In the genomic region with DNA sequence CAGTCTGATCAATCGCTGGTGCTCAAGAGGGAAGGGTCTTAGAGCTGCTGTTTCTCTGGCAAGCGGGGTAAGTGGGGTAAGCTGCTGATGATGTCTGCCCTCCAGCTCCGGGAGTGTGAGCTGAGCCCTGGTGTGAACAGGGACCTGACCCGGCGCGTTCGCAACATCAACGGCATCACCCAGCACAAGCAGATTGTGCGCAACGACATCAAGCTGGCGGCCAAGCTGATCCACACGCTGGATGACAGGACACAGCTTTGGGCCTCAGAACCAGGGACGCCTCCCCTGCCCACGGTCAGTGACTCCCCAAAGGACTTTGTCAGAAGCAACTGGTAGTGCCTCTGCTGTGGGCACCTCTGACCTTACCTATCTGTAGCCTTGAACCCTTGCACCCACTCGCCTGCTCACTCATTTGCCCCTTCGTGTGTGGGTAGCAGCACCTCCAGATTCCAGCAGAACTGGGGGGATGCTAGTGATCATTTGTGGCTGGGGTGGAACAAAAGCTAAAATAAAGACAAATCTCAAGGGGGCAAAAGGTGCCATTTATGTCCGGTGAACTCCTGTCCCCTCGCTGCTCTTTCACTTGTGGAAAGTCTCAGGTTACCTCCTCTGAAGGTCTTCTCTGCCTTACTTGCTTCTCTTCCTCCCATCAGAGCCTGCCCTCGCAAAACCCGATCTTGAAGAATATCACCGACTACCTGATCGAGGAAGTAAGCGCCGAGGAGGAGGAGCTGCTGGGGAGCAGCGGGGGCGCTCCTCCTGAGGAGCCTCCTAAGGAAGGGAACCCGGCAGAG, we compare ENCODE assay signal across 16 cellular contexts. TPM values are rescaled to one million over a fixed set of nuclear protein-coding genes. Genes with fewer than 3 reads are reported as not detected.
A peak's percentile ranks its signal among the peaks of the same experiment; 100 is the strongest.
DNase-seq lines count a peak whose midpoint lies in the region; ATAC-seq and TF ChIP-seq lines count a peak whose summit lies in the region.
"Had no signal": no experiment of that assay in that cellular context is flagged by ENCODE, and none has a peak within 500 bp of the region (broad histone marks: within the 10 kb centered on the region; RNA-seq: fewer than 3 reads in every experiment).

No MANE protein-coding gene starts in this region.

- H2AFZ ChIP-seq in H9 (ENCODE audit: low read length) (no peak overlapping the region), smooth muscle cell (ENCODE audit: low read depth) (no peak overlapping the region)

- H3K9ac ChIP-seq in H9 (ENCODE audit: extremely low read depth, insufficient read length, low read length): no peak overlapping the region
- no peak overlapping the region for H3K9ac ChIP-seq in smooth muscle cell (ENCODE audit: low read depth)

- H3T11ph ChIP-seq in H9 (ENCODE audit: low read length): no peak overlapping the region

- peak overlapping the region; percentile 54 for H3K4me3 Mint-ChIP-seq in T-helper 1 cell treated with Interleukin-12 subunit alpha and Interleukin-12 subunit beta and Interleukin-4 antibody, amounts not matched to agents 30 μg/mL and 1 μg/mL, for 36 hours
- H3K4me3 Mint-ChIP-seq in H9: peak overlapping the region in 1 of 2 experiments; percentile 69; a peak in 2 of 5 replicates
- peak overlapping the region; percentile 68 for H3K4me3 Mint-ChIP-seq in activated naive CD8-positive, alpha-beta T cell
- peak overlapping the region; percentile 13 for H3K4me3 Mint-ChIP-seq in nephron progenitor cell

- H3K23me2 ChIP-seq in H9 (ENCODE audit: insufficient read length, low read depth, low read length, poor library complexity, severe bottlenecking): peaks cover 22% of the 10 kb centered on the region

- no peak overlapping the region for H2BK120ac ChIP-seq in H9 (ENCODE audit: low read depth, low read length, poor library complexity, severe bottlenecking)

- H4K5ac ChIP-seq in H9 (ENCODE audit: insufficient read length, low read depth, low read length): no peak overlapping the region

- H2BK15ac ChIP-seq in H9 (ENCODE audit: low read depth, low read length): no peak overlapping the region

- H2BK12ac ChIP-seq in H9 (ENCODE audit: insufficient read length, low read depth, low read length): no peak overlapping the region

- H3K27me3 ChIP-seq in H9 (ENCODE audit: insufficient read depth, low read length): no peaks in the 10 kb centered on the region
- H3K27me3 ChIP-seq in smooth muscle cell (ENCODE audit: low read depth): no peaks in the 10 kb centered on the region
- H3K27me3 ChIP-seq: foreskin keratinocyte, transverse colon had no signal

- peaks cover 30% of the 10 kb centered on the region for H3K4me1 Mint-ChIP-seq in T-helper 1 cell treated with Interleukin-12 subunit alpha and Interleukin-12 subunit beta and Interleukin-4 antibody, amounts not matched to agents 30 μg/mL and 1 μg/mL, for 36 hours (ENCODE audit: low read depth)
- peaks cover 30 to 42% of the 10 kb centered on the region in 2 experiments for H3K4me1 Mint-ChIP-seq in H9
- H3K4me1 Mint-ChIP-seq in activated naive CD8-positive, alpha-beta T cell (ENCODE audit: low read depth): peaks cover 44% of the 10 kb centered on the region
- H3K4me1 Mint-ChIP-seq in nephron progenitor cell: peaks cover 79% of the 10 kb centered on the region

- peaks cover 2% of the 10 kb centered on the region for H3K79me1 ChIP-seq in H9 (ENCODE audit: insufficient read depth, low read depth, low read length, poor library complexity, severe bottlenecking)

- H3K79me2 ChIP-seq in H9 (ENCODE audit: insufficient read depth, low read length): peaks cover 6% of the 10 kb centered on the region; the same call in 1 of the 2 replicates
- peaks cover 29% of the 10 kb centered on the region for H3K79me2 ChIP-seq in smooth muscle cell (ENCODE audit: low read depth)

- no peak overlapping the region for H4K8ac ChIP-seq in H9 (replicated peaks; ENCODE audit: insufficient read length, low read depth, low read length)

- peaks cover 40% of the 10 kb centered on the region for H3F3A ChIP-seq in smooth muscle cell (ENCODE audit: low read depth)

- H2AK5ac ChIP-seq in H9 (ENCODE audit: insufficient read length, low read length): no peak overlapping the region

- no peak overlapping the region for H3K4me3 ChIP-seq in smooth muscle cell
- H3K4me3 ChIP-seq: skin epidermis, transverse colon had no signal

- no peak overlapping the region for H3K27ac ChIP-seq in H9 (ENCODE audit: insufficient read length, low read depth, low read length)
- H3K27ac ChIP-seq in smooth muscle cell (ENCODE audit: low read depth): no peak overlapping the region
- H3K27ac ChIP-seq: foreskin keratinocyte had no signal

- H3K14ac ChIP-seq in H9 (ENCODE audit: insufficient read depth, low read length): no peak overlapping the region

- no CpG with 5 or more reads among the region's 27 CpGs for WGBS in H9 (ENCODE audit: extremely low coverage, insufficient read length, low lambda C conversion rate)
- 94% methylated on average over 27 of the region's 27 CpGs for whole genome bisulfite sequencing in smooth muscle cell (ENCODE audit: low lambda C conversion rate)

- H3K4me1 ChIP-seq in H9 (ENCODE audit: insufficient read depth, low read length) (no peaks in the 10 kb centered on the region; the same call in 1 of the 2 replicates), smooth muscle cell (ENCODE audit: low read depth) (peaks cover 19% of the 10 kb centered on the region)

- no peaks in the 10 kb centered on the region for H4K20me1 ChIP-seq in H9 (ENCODE audit: control insufficient read depth, insufficient read depth, insufficient read length)
- H4K20me1 ChIP-seq in smooth muscle cell (ENCODE audit: low read depth): peaks cover 35% of the 10 kb centered on the region

- no peak overlapping the region for H3K56ac ChIP-seq in H9 (ENCODE audit: insufficient read length, low read depth, low read length)

- no peak overlapping the region for H3K18ac ChIP-seq in H9 (ENCODE audit: insufficient read length, low read depth, low read length)

- H3K27me3 Mint-ChIP-seq in T-helper 1 cell treated with Interleukin-12 subunit alpha and Interleukin-12 subunit beta and Interleukin-4 antibody, amounts not matched to agents 30 μg/mL and 1 μg/mL, for 36 hours (ENCODE audit: low read depth): peaks cover 11% of the 10 kb centered on the region
- H3K27me3 Mint-ChIP-seq in H9 (ENCODE audit: low read depth) (no peaks in the 10 kb centered on the region; the same call in 1 of the 2 replicates), nephron progenitor cell (ENCODE audit: low read depth, poor library complexity) (peaks cover 5% of the 10 kb centered on the region)
- H3K27me3 Mint-ChIP-seq in activated naive CD8-positive, alpha-beta T cell: peaks cover under 1% of the 10 kb centered on the region

- H3K9me3 Mint-ChIP-seq in T-helper 1 cell treated with Interleukin-12 subunit alpha and Interleukin-12 subunit beta and Interleukin-4 antibody, amounts not matched to agents 30 μg/mL and 1 μg/mL, for 36 hours: no peaks in the 10 kb centered on the region
- H3K9me3 Mint-ChIP-seq in H9: no peaks in the 10 kb centered on the region
- no peaks in the 10 kb centered on the region for H3K9me3 Mint-ChIP-seq in activated naive CD8-positive, alpha-beta T cell (ENCODE audit: low read depth)
- H3K9me3 Mint-ChIP-seq in nephron progenitor cell: no peaks in the 10 kb centered on the region

- DNase-seq in T-helper 1 cell (no peak), H9 (no peak), nephron progenitor cell (no peak), MV-4-11 (lab: John Stamatoyannopoulos, UW) (no peak), smooth muscle cell (lab: John Stamatoyannopoulos, UW; ENCODE audit: unreplicated experiment) (no peak)
- DNase-seq: activated CD4-positive, alpha-beta T cell treated with anti-CD3 and anti-CD28 coated beads, Interleukin-2, amount 50 U/mL, for 1 hour; anterior cingulate cortex; foreskin keratinocyte; islet precursor cell; KBM-7; NCI-H187 treated with DMSO at 0.1 percent for 48 hours; transverse colon had no signal

- no peak overlapping the region for H3K23ac ChIP-seq in H9 (ENCODE audit: insufficient read length, low read depth, low read length)

- TF ChIP-seq CTCF in H9 (conservative IDR thresholded peaks at IDR 0.05): no peak
- TF ChIP-seq CTCF in nephron progenitor cell (IDR thresholded peaks at IDR 0.05): no peak
- no peak for TF ChIP-seq CTCF in smooth muscle cell (IDR thresholded peaks at IDR 0.05; ENCODE audit: borderline replicate concordance, insufficient read depth, poor library complexity, severe bottlenecking)

- no peak overlapping the region for H2BK5ac ChIP-seq in H9 (ENCODE audit: insufficient read length, low read length)

- no peaks in the 10 kb centered on the region for H3K36me3 ChIP-seq in smooth muscle cell (ENCODE audit: low read depth)

- H4K91ac ChIP-seq in H9 (ENCODE audit: insufficient read length, low read depth, low read length): no peak overlapping the region

- H3K9me3 ChIP-seq in H9 (ENCODE audit: control insufficient read depth, low read depth, low read length): no peaks in the 10 kb centered on the region
- no peaks in the 10 kb centered on the region for H3K9me3 ChIP-seq in smooth muscle cell (replicated peaks; ENCODE audit: low read depth)
- H3K9me3 ChIP-seq: transverse colon had no signal

- H3K36me3 Mint-ChIP-seq in T-helper 1 cell treated with Interleukin-12 subunit alpha and Interleukin-12 subunit beta and Interleukin-4 antibody, amounts not matched to agents 30 μg/mL and 1 μg/mL, for 36 hours (ENCODE audit: low read depth): peaks cover 58% of the 10 kb centered on the region
- H3K36me3 Mint-ChIP-seq in H9 (ENCODE audit: insufficient read depth in 1 of 3, low read depth in 3 of 3) (peaks cover 66 to 76% (median 73%) of the 10 kb centered on the region in 3 experiments), nephron progenitor cell (ENCODE audit: low read depth) (peaks cover 71% of the 10 kb centered on the region)
- H3K36me3 Mint-ChIP-seq in activated naive CD8-positive, alpha-beta T cell: peaks cover 20% of the 10 kb centered on the region

- no peak for ATAC-seq in GM21390 (IDR thresholded peaks at IDR 0.05; ENCODE audit: unreplicated experiment)
- ATAC-seq: foreskin keratinocyte had no signal

- H3K4me2 ChIP-seq in H9 (ENCODE audit: insufficient read depth, insufficient read length, low read length) (no peak overlapping the region), smooth muscle cell (no peak overlapping the region)

- no peak overlapping the region for H2BK20ac ChIP-seq in H9 (ENCODE audit: low read depth, low read length, poor library complexity, severe bottlenecking)

- peak overlapping the region; percentile 87 for H3K27ac Mint-ChIP-seq in T-helper 1 cell treated with Interleukin-12 subunit alpha and Interleukin-12 subunit beta and Interleukin-4 antibody, amounts not matched to agents 30 μg/mL and 1 μg/mL, for 36 hours
- peak overlapping the region in 2 of 3 experiments; percentile 79 to 88; a peak in 4 of 7 replicates for H3K27ac Mint-ChIP-seq in H9
- H3K27ac Mint-ChIP-seq in activated naive CD8-positive, alpha-beta T cell: peak overlapping the region; percentile 22
- peak overlapping the region; percentile 98 for H3K27ac Mint-ChIP-seq in nephron progenitor cell

- no peak overlapping the region for H3K4ac ChIP-seq in H9 (ENCODE audit: low read depth, low read length)

RNA-seq across cellular contexts. Expression of a gene that starts 3.2 kb away (rescaled TPM):
- 4.3 and 4.6 TPM in 2 replicates for total RNA-seq in H9 (2021)
- total RNA-seq in smooth muscle cell: 0.31 and 1.2 TPM in 2 replicates
- polyA plus RNA-seq in smooth muscle cell: 2.6 and 2.9 TPM in 2 replicates

RNA-seq across cellular contexts. Expression of a gene that starts 9.3 kb away (rescaled TPM):
- total RNA-seq in H9 (2021) (5.7 and 7.0 TPM in 2 replicates), smooth muscle cell (2.6 and 3.2 TPM in 2 replicates)
- 2.8 and 3.5 TPM in 2 replicates for polyA plus RNA-seq in smooth muscle cell

RNA-seq across cellular contexts. Expression of a gene that starts 11.4 kb away (rescaled TPM):
- total RNA-seq in H9 (2021) (373 and 382 TPM in 2 replicates), smooth muscle cell (17.8 and 32.1 TPM in 2 replicates)
- polyA plus RNA-seq in smooth muscle cell: 63.6 and 87.5 TPM in 2 replicates

RNA-seq across cellular contexts. Expression of a gene that starts 19.2 kb away (rescaled TPM):
- total RNA-seq in H9 (2021) (120 and 122 TPM in 2 replicates), smooth muscle cell (41.9 and 46.8 TPM in 2 replicates)
- 65.6 and 87.0 TPM in 2 replicates for polyA plus RNA-seq in smooth muscle cell

RNA-seq across cellular contexts. Expression of a gene that starts 33.8 kb away (rescaled TPM):
- total RNA-seq in H9 (2021) (42.3 and 43.0 TPM in 2 replicates), smooth muscle cell (8.9 and 16.8 TPM in 2 replicates)
- 12.1 and 17.8 TPM in 2 replicates for polyA plus RNA-seq in smooth muscle cell

Comparison
In these comparisons a context has a peak if more than half of its experiments do, and no peak if none do; other contexts are left out.
1. H3K27ac Mint-ChIP-seq: peak in every context shown above with its lines; median percentile 98 in nephron progenitor cell; 87 in T-helper 1 cell treated with Interleukin-12 subunit alpha and Interleukin-12 subunit beta and Interleukin-4 antibody, amounts not matched to agents 30 μg/mL and 1 μg/mL, for 36 hours; 84 in H9; 22 in activated naive CD8-positive, alpha-beta T cell.
2. RNA of a gene that starts 11.4 kb away (total RNA-seq): 373 to 382 TPM in H9; 17.8 to 32.1 TPM in smooth muscle cell; every median in the first group is over 10 times any median in the second.